In genomic region chr22:50698546-50698945, GRCh38 we compare ENCODE assay signal across 17 cellular contexts. TPM values are rescaled to one million over a fixed set of nuclear protein-coding genes. Genes with fewer than 3 reads are reported as not detected.
DNase-seq lines count a peak whose midpoint lies in the region; ATAC-seq and TF ChIP-seq lines count a peak whose summit lies in the region.
"Had no signal": no experiment of that assay in that cellular context is flagged by ENCODE, and none has a peak within 500 bp of the region (broad histone marks: within the 10 kb centered on the region; RNA-seq: fewer than 3 reads in every experiment).

No MANE protein-coding gene starts in this region.

- peak overlapping the region; percentile 50 for H2BK15ac ChIP-seq in neuronal stem cell (ENCODE audit: low read length)

- WGBS in neuronal stem cell (ENCODE audit: extremely low coverage in 2 of 2, insufficient read length in 2 of 2, insufficient replicate concordance in 1 of 2), 2 donors, result no CpG with 5 or more reads among the region's 12 CpGs

- H3K4me2 ChIP-seq in neuronal stem cell (ENCODE audit: insufficient read depth, low read length, poor library complexity, severe bottlenecking), result no peak overlapping the region

- H3K27me3 ChIP-seq in BE2C (peaks cover 20% of the 10 kb centered on the region), RWPE2 (ENCODE audit: insufficient read depth, poor library complexity, severe bottlenecking) (no peaks in the 10 kb centered on the region), left ventricle myocardium inferior (ENCODE audit: low read depth) (no peaks in the 10 kb centered on the region), neuronal stem cell (ENCODE audit: control insufficient read depth in 3 of 3, insufficient read depth in 3 of 3, low read depth in 1 of 3, low read length in 3 of 3) (peaks cover 0 to 3% (median 0%) of the 10 kb centered on the region in 3 experiments)
- H3K27me3 ChIP-seq: pancreas had no signal

- DNase-seq in BE2C (peak; percentile 6), RWPE2 (ENCODE audit: low spot score) (peak; percentile 48), left ventricle myocardium inferior (peak; percentile 19), neuronal stem cell (ENCODE audit: low spot score) (no peak), T-helper 1 cell (no peak), C1 segment of cervical spinal cord (lab: John Stamatoyannopoulos, UW) (no peak)
- DNase-seq in activated CD4-positive, CD25-positive, alpha-beta regulatory T cell (lab: John Stamatoyannopoulos, UW), result no peak
- DNase-seq: activated B cell treated with CpG ODN at 0.5 μM for 24 hours; activated CD8-positive, alpha-beta memory T cell treated with anti-CD3 and anti-CD28 coated beads, Interleukin-2, amount 50 U/mL, for 4 hours; foreskin melanocyte; HCEC 1CT; mesendoderm; NCI-H2081 treated with DMSO at 0.1 percent for 48 hours; NCI-H526; stimulated activated naive CD8-positive, alpha-beta T cell treated with anti-CD3 and anti-CD28 coated beads, Interleukin-15, amount 100 ng/mL, for 72 hours had no signal

- H3K14ac ChIP-seq in neuronal stem cell (ENCODE audit: low read length), result no peak overlapping the region

- H3K9me3 ChIP-seq in BE2C (no peaks in the 10 kb centered on the region), RWPE2 (ENCODE audit: severe bottlenecking) (no peaks in the 10 kb centered on the region), left ventricle myocardium inferior (replicated peaks) (no peaks in the 10 kb centered on the region), neuronal stem cell (replicated peaks in 1 of 2; ENCODE audit: control insufficient read depth in 2 of 2, insufficient read depth in 1 of 2, low read depth in 1 of 2, low read length in 2 of 2) (no peaks in the 10 kb centered on the region)
- H3K9me3 ChIP-seq: pancreas had no signal

- H2BK5ac ChIP-seq in neuronal stem cell (ENCODE audit: low read length), result no peak overlapping the region

- H3K4me3 ChIP-seq in BE2C (ENCODE audit: low read depth, low read length) (no peak overlapping the region), RWPE2 (ENCODE audit: severe bottlenecking) (no peak overlapping the region), left ventricle myocardium inferior (no peak overlapping the region), neuronal stem cell (ENCODE audit: low read length in 2 of 2) (peak overlapping the region in 1 of 2 donors; percentile 62)

- no peak overlapping the region for H3K18ac ChIP-seq in neuronal stem cell (ENCODE audit: low read length)

- H2BK120ac ChIP-seq in neuronal stem cell (ENCODE audit: low read depth, low read length), result no peak overlapping the region

- intact Hi-C loops in left ventricle myocardium inferior (cut with micrococcal nuclease), result no loop called here

- TF ChIP-seq CTCF in BE2C (IDR thresholded peaks at IDR 0.05; ENCODE audit: low read depth, low read length), result no peak
- no peak for TF ChIP-seq CTCF in RWPE2 (IDR thresholded peaks at IDR 0.05; ENCODE audit: poor library complexity, severe bottlenecking)
- no peak for TF ChIP-seq CTCF in left ventricle myocardium inferior (IDR thresholded peaks at IDR 0.05; ENCODE audit: borderline replicate concordance)

- no peaks in the 10 kb centered on the region for H3K36me3 ChIP-seq in BE2C
- no peaks in the 10 kb centered on the region for H3K36me3 ChIP-seq in RWPE2 (ENCODE audit: low read depth)
- peaks cover 30% of the 10 kb centered on the region for H3K36me3 ChIP-seq in left ventricle myocardium inferior
- peaks cover 11 to 45% of the 10 kb centered on the region in 2 donors for H3K36me3 ChIP-seq in neuronal stem cell (replicated peaks in 1 of 2; ENCODE audit: control insufficient read depth in 2 of 2, insufficient read depth in 2 of 2, low read length in 2 of 2)
- H3K36me3 ChIP-seq: pancreas had no signal

- no peak overlapping the region for H2AFZ ChIP-seq in neuronal stem cell (ENCODE audit: low read length)

- no peak overlapping the region for H4K91ac ChIP-seq in neuronal stem cell (ENCODE audit: low read depth, low read length, poor library complexity)

- peaks cover 1% of the 10 kb centered on the region for H3K79me1 ChIP-seq in neuronal stem cell (ENCODE audit: low read depth, low read length)

- no peak overlapping the region for H3K4ac ChIP-seq in neuronal stem cell (ENCODE audit: low read length)

- no peak overlapping the region for H3K23ac ChIP-seq in neuronal stem cell (ENCODE audit: low read depth, low read length, poor library complexity)

- no peak for ATAC-seq in RWPE2 (ENCODE audit: low read depth)
- ATAC-seq in HG03457 (IDR thresholded peaks at IDR 0.05; ENCODE audit: unreplicated experiment), result no peak
- ATAC-seq: pancreas; stimulated activated naive CD8-positive, alpha-beta T cell treated with anti-CD3 and anti-CD28 coated beads, Interleukin-15, amount 100 ng/mL, for 72 hours had no signal

- no peak overlapping the region for H3K27ac ChIP-seq in RWPE2 (ENCODE audit: poor library complexity, severe bottlenecking)
- H3K27ac ChIP-seq in left ventricle myocardium inferior (replicated peaks), result peak overlapping the region; percentile 56
- H3K27ac ChIP-seq in neuronal stem cell (replicated peaks; ENCODE audit: low read length), result no peak overlapping the region
- H3K27ac ChIP-seq: pancreas had no signal

- H4K8ac ChIP-seq in neuronal stem cell (ENCODE audit: low read depth, low read length), result no peak overlapping the region

- H3K4me1 ChIP-seq in BE2C, result 0 out of 2 replicates have a peak, but pooled peaks cover 7% of the 10 kb centered on the region
- H3K4me1 ChIP-seq in RWPE2 (ENCODE audit: insufficient read depth, poor library complexity, severe bottlenecking), result no peaks in the 10 kb centered on the region
- peaks cover 91% of the 10 kb centered on the region for H3K4me1 ChIP-seq in left ventricle myocardium inferior
- H3K4me1 ChIP-seq in neuronal stem cell (ENCODE audit: control insufficient read depth in 2 of 2, insufficient read depth in 1 of 2, low read depth in 1 of 2, low read length in 2 of 2), result peaks cover 18 to 19% of the 10 kb centered on the region in 2 donors

- H2AK5ac ChIP-seq in neuronal stem cell (ENCODE audit: low read depth, low read length), result peak overlapping the region; percentile 65

- no peak overlapping the region for H2BK12ac ChIP-seq in neuronal stem cell (ENCODE audit: low read length)

- H3K9ac ChIP-seq in neuronal stem cell (ENCODE audit: low read depth, low read length, poor library complexity), result no peak overlapping the region

RNA-seq across cellular contexts. Expression of gene SHANK3, which starts 25.9 kb away (rescaled TPM):
- 3.3 TPM for polyA plus RNA-seq in BE2C (2012; ENCODE audit: insufficient read depth, insufficient read length, low read depth)
- 23.1 TPM for total RNA-seq in left ventricle myocardium inferior
- 9.8 TPM for polyA plus RNA-seq in neuronal stem cell (2013, experiment 1 of 2)
- polyA plus RNA-seq in neuronal stem cell (2013, experiment 2 of 2), result 9.9 TPM
- total RNA-seq: activated B cell treated with CpG ODN at 0.5 μM for 24 hours had no signal

RNA-seq across cellular contexts. Expression of gene ACR, which starts 39.5 kb away (rescaled TPM):
- polyA plus RNA-seq in BE2C (2012; ENCODE audit: insufficient read depth, insufficient read length, low read depth), result not detected
- total RNA-seq in left ventricle myocardium inferior, result 0.30 TPM
- 0.61 TPM for polyA plus RNA-seq in neuronal stem cell (2013, experiment 1 of 2)
- polyA plus RNA-seq in neuronal stem cell (2013, experiment 2 of 2), result 0.48 TPM
- total RNA-seq: activated B cell treated with CpG ODN at 0.5 μM for 24 hours had no signal

Comparison
In these comparisons a context has a peak if more than half of its experiments do, and no peak if none do; other contexts are left out.
1. DNase-seq: peak in BE2C (single experiment), RWPE2 (single experiment) and left ventricle myocardium inferior (single experiment); none in neuronal stem cell (single experiment), T-helper 1 cell (0 of 5), C1 segment of cervical spinal cord (0 of 14) and activated CD4-positive, CD25-positive, alpha-beta regulatory T cell (0 of 4).